Comparison of ENCODE assay signal across 22 cellular contexts in the genomic region with DNA sequence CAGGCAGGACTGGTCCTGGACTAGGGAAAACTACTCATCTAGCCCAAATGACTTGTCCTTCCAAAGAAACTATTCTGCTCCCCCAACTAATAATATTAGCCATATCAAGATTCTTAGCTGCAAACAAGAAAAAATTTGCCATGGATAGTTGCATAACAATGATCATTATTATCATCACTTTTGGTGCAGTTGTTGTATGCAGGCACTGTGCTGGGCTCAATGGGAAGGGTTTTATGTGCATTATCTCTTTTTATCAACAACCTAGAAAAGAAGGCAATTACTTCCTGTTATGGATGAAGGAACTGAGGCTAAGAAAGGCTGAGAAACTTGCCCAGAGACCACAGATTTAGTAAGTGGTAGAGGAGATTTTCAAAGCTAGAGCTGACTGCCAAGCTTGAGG. TPM values are rescaled to one million over a fixed set of nuclear protein-coding genes. Genes with fewer than 3 reads are reported as not detected.
A peak's percentile ranks its signal among the peaks of the same experiment; 100 is the strongest.
DNase-seq lines count a peak whose midpoint lies in the region; ATAC-seq, FAIRE-seq and TF ChIP-seq lines count a peak whose summit lies in the region.
"Had no signal": no experiment of that assay in that cellular context is flagged by ENCODE, and none has a peak within 500 bp of the region (broad histone marks: within the 10 kb centered on the region; RNA-seq: fewer than 3 reads in every experiment).

No MANE protein-coding gene starts in this region.

- peaks cover 60% of the 10 kb centered on the region for H3F3A ChIP-seq in PC-9 (ENCODE audit: insufficient read depth, low read depth)

- POLR2A ChIA-PET in PC-9 (lab: Charles Lee; ENCODE audit: unreplicated experiment), result no interaction called here
- POLR2A ChIA-PET in HepG2 (lab: Yijun Ruan, JAX), result interaction anchor here (1.6 kb wide), 1 partner anchor 20 kb away, joined by 3 read pairs; no protein-coding TSS in a partner anchor
- POLR2A ChIA-PET in T-cell (lab: Charles Lee), result no interaction called here

- no peaks in the 10 kb centered on the region for H3K27me3 ChIP-seq in PC-9 (ENCODE audit: insufficient read depth, low read depth)
- H3K27me3 ChIP-seq in HepG2 (ENCODE audit: control insufficient read depth in 1 of 2, insufficient read depth in 2 of 2, low read length in 2 of 2), result no peaks in the 10 kb centered on the region
- no peaks in the 10 kb centered on the region for H3K27me3 ChIP-seq in tibial artery
- no peaks in the 10 kb centered on the region for H3K27me3 ChIP-seq in brain microvascular endothelial cell (replicated peaks)

- TF ChIP-seq CTCF in PC-9 (conservative IDR thresholded peaks at IDR 0.05), result no peak
- no peak for TF ChIP-seq CTCF in HepG2 (CRISPR knock-in tag; IDR thresholded peaks at IDR 0.05)
- no peak for TF ChIP-seq CTCF in tibial artery (IDR thresholded peaks at IDR 0.05)
- no peak for TF ChIP-seq CTCF in brain microvascular endothelial cell (IDR thresholded peaks at IDR 0.05; ENCODE audit: low read depth, low read length, missing control alignments)

- 0 out of 2 replicates have a peak overlapping the region, but pooled peaks have one; percentile 9 for H3K9ac ChIP-seq in HepG2 (ENCODE audit: insufficient read depth, low read depth, low read length)
- H3K9ac ChIP-seq: parathyroid adenoma had no signal

- TF ChIP-seq RAD21 in HepG2 (CRISPR knock-in tag; IDR thresholded peaks at IDR 0.05), result no peak

- H3K4me1 ChIP-seq in PC-9 (replicated peaks; ENCODE audit: insufficient read depth) (peaks cover 77% of the 10 kb centered on the region), HepG2 (ENCODE audit: insufficient read depth, low read length) (peaks cover 66% of the 10 kb centered on the region), tibial artery (peaks cover 0 to 61% (median 35%) of the 10 kb centered on the region in 4 donors)
- H3K4me1 ChIP-seq: parathyroid adenoma had no signal

- H3K4me2 ChIP-seq in PC-9, result peak overlapping the region; percentile 50
- H3K4me2 ChIP-seq in HepG2 (ENCODE audit: low read depth, low read length), result peak overlapping the region; percentile 34; the same call in 1 of the 2 replicates

- H3K27ac Mint-ChIP-seq in T-cell, result no peak overlapping the region
- H3K27ac Mint-ChIP-seq: activated CD4-positive, alpha-beta T cell treated with anti-CD3 and anti-CD28 coated beads, Interleukin-2, amount 10 ng/mL, durations not matched to agents 24 days and 14 days; activated naive CD8-positive, alpha-beta T cell treated with anti-CD3 and anti-CD28 coated beads, Interleukin-2, amount 50 U/mL, for 24 hours; HFFc6; mesothelial cell of epicardium had no signal

- no peaks in the 10 kb centered on the region for H3K9me2 ChIP-seq in PC-9 (ENCODE audit: insufficient read depth)

- CTCF ChIA-PET in PC-9 (lab: Charles Lee) (interaction anchor here (0.7 kb wide), 1 partner anchor 20 kb away, joined by 5 read pairs; the partner anchor contains the start of gene MEGF9), HepG2 (lab: Yijun Ruan, JAX; ENCODE audit: low intra/inter-chr PET ratio, low total read pairs) (no interaction called here), T-cell (lab: Charles Lee) (no interaction called here)

- no peaks in the 10 kb centered on the region for H3K36me3 Mint-ChIP-seq in T-cell
- H3K36me3 Mint-ChIP-seq: mesothelial cell of epicardium; natural killer cell treated with Interleukin-12 subunit alpha and Interleukin-12 subunit beta and Interleukin-15 and Interleukin-18, amount 100 ng/mL, for 72 hours had no signal

- DNase-seq in NOMO-1 (lab: John Stamatoyannopoulos, UW; ENCODE audit: unreplicated experiment in 2 of 2) (peak; percentile 20 to 36), NOMO-1 treated with dmso at 0.1 percent for 144 hours (lab: John Stamatoyannopoulos, UW; ENCODE audit: unreplicated experiment) (no peak), PC-9 (no peak), HepG2 (ENCODE audit: low spot score) (no peak), tibial artery (no peak), T-cell (no peak), brain microvascular endothelial cell (no peak)
- DNase-seq: activated CD4-positive, alpha-beta T cell treated with anti-CD3 and anti-CD28 coated beads, Interleukin-2, amount 10 ng/mL, durations not matched to agents 24 days and 14 days; activated effector memory CD4-positive, alpha-beta T cell treated with Interleukin-2 at 50 U/mL for 16 hours; activated naive CD8-positive, alpha-beta T cell treated with anti-CD3 and anti-CD28 coated beads, Interleukin-2, amount 50 U/mL, for 24 hours; HFFc6; NCI-H1105; NCI-H526 treated with DMSO at 0.1 percent for 48 hours; stimulated activated CD4-positive, alpha-beta T cell treated with anti-CD3 and anti-CD28 coated beads, Interleukin-1b, Interleukin-23, amount 100 ng/mL, for 48 hours; stimulated activated naive CD8-positive, alpha-beta T cell treated with anti-CD3 and anti-CD28 coated beads, Interleukin-15, Interleukin-2, amounts not matched to agents 100 U/mL and 50 U/mL, for 24 hours had no signal

- H3K4me3 ChIP-seq in PC-9, result no peak overlapping the region
- no peak overlapping the region for H3K4me3 ChIP-seq in HepG2 (replicated peaks in 1 of 3; ENCODE audit: insufficient read depth in 1 of 3, low read depth in 2 of 3, low read length in 3 of 3)
- no peak overlapping the region for H3K4me3 ChIP-seq in tibial artery
- no peak overlapping the region for H3K4me3 ChIP-seq in brain microvascular endothelial cell (ENCODE audit: low read depth, low read length)

- ATAC-seq in HepG2 (no peak), HG03354 (IDR thresholded peaks at IDR 0.05; ENCODE audit: poor library complexity, severe bottlenecking, unreplicated experiment) (no peak), T-cell (replicated peaks in 1 of 4) (no peak)
- ATAC-seq: activated naive CD8-positive, alpha-beta T cell treated with anti-CD3 and anti-CD28 coated beads, Interleukin-2, amount 50 U/mL, for 24 hours; stimulated activated naive CD8-positive, alpha-beta T cell treated with anti-CD3 and anti-CD28 coated beads, Interleukin-15, Interleukin-2, amounts not matched to agents 100 U/mL and 50 U/mL, for 24 hours had no signal

- no peak for TF ChIP-seq POLR2A in HepG2 (IDR thresholded peaks at IDR 0.05; ENCODE audit: insufficient read depth in 1 of 2, low read depth in 2 of 2, low read length in 2 of 2)

- in situ Hi-C loops in HepG2 (cut with HindIII; ENCODE audit: extremely low pct_ligation_motif_present, low pct_unique_long_range_greater_than_20kb), result loop anchor here (5.0 kb wide), 1 partner anchor 112 kb away; no protein-coding TSS in a partner anchor
- in situ Hi-C loops in brain microvascular endothelial cell (cut with HindIII; ENCODE audit: low pct_ligation_motif_present, low sequenced_read_pairs), result no loop called here

- H4K20me1 ChIP-seq in PC-9 (ENCODE audit: insufficient read depth) (no peaks in the 10 kb centered on the region), HepG2 (ENCODE audit: insufficient read depth, low read length) (no peaks in the 10 kb centered on the region)

- H3K4me3 Mint-ChIP-seq in T-cell, result no peak overlapping the region
- H3K4me3 Mint-ChIP-seq: activated CD4-positive, alpha-beta T cell treated with anti-CD3 and anti-CD28 coated beads, Interleukin-2, amount 10 ng/mL, durations not matched to agents 24 days and 14 days; activated naive CD8-positive, alpha-beta T cell treated with anti-CD3 and anti-CD28 coated beads, Interleukin-2, amount 50 U/mL, for 24 hours; HFFc6; mesothelial cell of epicardium; natural killer cell treated with Interleukin-12 subunit alpha and Interleukin-12 subunit beta and Interleukin-15 and Interleukin-18, amount 100 ng/mL, for 72 hours had no signal

- H3K9me3 ChIP-seq in PC-9 (ENCODE audit: insufficient read depth, low read depth) (no peaks in the 10 kb centered on the region), HepG2 (ENCODE audit: low read length) (no peaks in the 10 kb centered on the region), tibial artery (no peaks in the 10 kb centered on the region)

- H2AFZ ChIP-seq in PC-9, result no peak overlapping the region; the same call in 1 of the 2 replicates
- H2AFZ ChIP-seq in HepG2 (ENCODE audit: low read length), result no peak overlapping the region
- H2AFZ ChIP-seq: parathyroid adenoma had no signal

- intact Hi-C loops in PC-9 (cut with micrococcal nuclease; ENCODE audit: unreplicated experiment) (loop anchor here (1.0 to 10.0 kb wide), 3 partner anchors 50 to 550 kb away; no protein-coding TSS in a partner anchor), HepG2 (cut with micrococcal nuclease; ENCODE audit: unreplicated experiment) (loop anchor here (5.0 kb wide), 1 partner anchor 117 kb away; no protein-coding TSS in a partner anchor), tibial artery (cut with DNase I; ENCODE audit: low total_unique reads) (no loop called here)

- no peak for TF ChIP-seq EP300 in HepG2 (IDR thresholded peaks at IDR 0.05; ENCODE audit: low read depth in 2 of 2, low read length in 2 of 2)
- TF ChIP-seq EP300 in HepG2 (CRISPR knock-in tag; IDR thresholded peaks at IDR 0.05; ENCODE audit: borderline replicate concordance), result no peak

- no peak for FAIRE-seq in HepG2 (lab: Jason Lieb, UNC)
- FAIRE-seq: endothelial cell of umbilical vein, urothelium cell line had no signal

- peaks cover 0 to 8% (median 3%) of the 10 kb centered on the region in 3 donors for H3K4me1 Mint-ChIP-seq in T-cell
- H3K4me1 Mint-ChIP-seq: activated naive CD8-positive, alpha-beta T cell treated with anti-CD3 and anti-CD28 coated beads, Interleukin-2, amount 50 U/mL, for 24 hours; mesothelial cell of epicardium had no signal

- H3K27me3 Mint-ChIP-seq in T-cell, result no peaks in the 10 kb centered on the region
- H3K27me3 Mint-ChIP-seq: activated CD4-positive, alpha-beta T cell treated with anti-CD3 and anti-CD28 coated beads, Interleukin-2, amount 10 ng/mL, durations not matched to agents 24 days and 14 days; activated naive CD8-positive, alpha-beta T cell treated with anti-CD3 and anti-CD28 coated beads, Interleukin-2, amount 50 U/mL, for 24 hours; natural killer cell treated with Interleukin-12 subunit alpha and Interleukin-12 subunit beta and Interleukin-15 and Interleukin-18, amount 100 ng/mL, for 72 hours had no signal

- H3K9me3 Mint-ChIP-seq in T-cell, result no peaks in the 10 kb centered on the region
- H3K9me3 Mint-ChIP-seq: activated CD4-positive, alpha-beta T cell treated with anti-CD3 and anti-CD28 coated beads, Interleukin-2, amount 10 ng/mL, durations not matched to agents 24 days and 14 days; activated naive CD8-positive, alpha-beta T cell treated with anti-CD3 and anti-CD28 coated beads, Interleukin-2, amount 50 U/mL, for 24 hours; HFFc6; mesothelial cell of epicardium; natural killer cell treated with Interleukin-12 subunit alpha and Interleukin-12 subunit beta and Interleukin-15 and Interleukin-18, amount 100 ng/mL, for 72 hours had no signal

- H3K79me2 ChIP-seq in PC-9 (ENCODE audit: low read depth) (no peaks in the 10 kb centered on the region), HepG2 (ENCODE audit: insufficient read depth, low read length) (no peaks in the 10 kb centered on the region)
- H3K79me2 ChIP-seq: parathyroid adenoma had no signal

- H3K27ac ChIP-seq in PC-9 (peak overlapping the region; percentile 94), HepG2 (ENCODE audit: extremely low read length, insufficient read depth, low read length) (peak overlapping the region; percentile 65), tibial artery (peak overlapping the region; percentile 63 to 74), brain microvascular endothelial cell (no peak overlapping the region)
- H3K27ac ChIP-seq: 22Rv1, parathyroid adenoma had no signal

- H3K36me3 ChIP-seq in PC-9 (ENCODE audit: low read depth), result no peaks in the 10 kb centered on the region
- no peaks in the 10 kb centered on the region for H3K36me3 ChIP-seq in HepG2 (replicated peaks in 1 of 2; ENCODE audit: control insufficient read depth in 1 of 2, insufficient read depth in 2 of 2, low read length in 2 of 2)
- H3K36me3 ChIP-seq in tibial artery, result no peaks in the 10 kb centered on the region
- H3K36me3 ChIP-seq in brain microvascular endothelial cell (replicated peaks), result no peaks in the 10 kb centered on the region

- no TSS peak for BruUV-seq in PC-9 (replicated peaks; lab: Mats Ljungman, UMichigan)
- BruUV-seq in HepG2 (replicated peaks; lab: Mats Ljungman, UMichigan), result no TSS peak

RNA-seq across cellular contexts. Expression of gene MEGF9, which starts 20.3 kb away (rescaled TPM):
- 30.3 and 35.7 TPM in 2 replicates for total RNA-seq in PC-9 (2021)
- total RNA-seq in HepG2 (2016; rRNA removed; fragmentation: Illumina TruSeq; extraction: Trizol), result 3.1 and 3.3 TPM in 2 replicates
- 0.71 and 0.88 TPM in 2 replicates for total RNA-seq in HepG2 (2016; cell fraction: cytosol; rRNA removed; fragmentation: Illumina TruSeq; extraction: Trizol; ENCODE audit: low read depth)
- 3.1 and 3.7 TPM in 2 replicates for total RNA-seq in HepG2 (2016; cell fraction: insoluble cytoplasmic fraction; rRNA removed; fragmentation: Illumina TruSeq; extraction: Trizol)
- total RNA-seq in HepG2 (2016; cell fraction: membrane; rRNA removed; fragmentation: Illumina TruSeq; extraction: Trizol), result 4.3 and 4.5 TPM in 2 replicates
- 3.8 and 3.9 TPM in 2 replicates for total RNA-seq in HepG2 (2016; cell fraction: nucleus; rRNA removed; fragmentation: Illumina TruSeq; extraction: Trizol)
- polyA plus RNA-seq in HepG2 (2011; rRNA removed), result 3.3 and 3.6 TPM in 2 replicates
- polyA plus RNA-seq in HepG2 (2011; cell fraction: cytosol; rRNA removed), result 1.7 and 3.4 TPM in 2 replicates
- polyA plus RNA-seq in HepG2 (2011; cell fraction: nucleus; rRNA removed), result 0.82 and 1.6 TPM in 2 replicates
- 6.3 and 6.4 TPM in 2 replicates for polyA plus RNA-seq in HepG2 (2012)
- 0.44 and 0.52 TPM in 2 replicates for polyA plus RNA-seq in HepG2 (2016; cell fraction: cytosol; fragmentation: Illumina TruSeq; extraction: Trizol; ENCODE audit: low read depth)
- polyA plus RNA-seq in HepG2 (2016; cell fraction: insoluble cytoplasmic fraction; fragmentation: Illumina TruSeq; extraction: Trizol; ENCODE audit: low read depth), result 3.5 and 4.3 TPM in 2 replicates
- 2.7 and 2.9 TPM in 2 replicates for polyA plus RNA-seq in HepG2 (2016; cell fraction: membrane; fragmentation: Illumina TruSeq; extraction: Trizol; ENCODE audit: low read depth)
- polyA plus RNA-seq in HepG2 (2016; cell fraction: nucleus; fragmentation: Illumina TruSeq; extraction: Trizol; ENCODE audit: insufficient read depth, low read depth), result 4.6 and 4.7 TPM in 2 replicates
- polyA minus RNA-seq in HepG2 (2011; rRNA and poly(A)+ RNA removed; ENCODE audit: low replicate concordance), result 2.5 and 6.5 TPM in 2 replicates
- polyA minus RNA-seq in HepG2 (2011; cell fraction: cytosol; rRNA and poly(A)+ RNA removed), result 4.0 and 5.0 TPM in 2 replicates
- polyA minus RNA-seq in HepG2 (2011; cell fraction: nucleus; rRNA and poly(A)+ RNA removed), result 1.9 and 4.0 TPM in 2 replicates
- 10 to 100 TPM; 10.4 to 15.5 (median 11.3) TPM for total RNA-seq in T-cell

RNA-seq across cellular contexts. Expression of gene FBXW2, which starts 58.6 kb away (rescaled TPM):
- total RNA-seq in PC-9 (2021) (69.6 and 77.7 TPM in 2 replicates), HepG2 (2016; rRNA removed; fragmentation: Illumina TruSeq; extraction: Trizol) (43.1 and 55.2 TPM in 2 replicates), T-cell (10 to 100 TPM; 70.3 to 78.3 (median 74.3) TPM)
- 13.6 and 16.4 TPM in 2 replicates for total RNA-seq in HepG2 (2016; cell fraction: cytosol; rRNA removed; fragmentation: Illumina TruSeq; extraction: Trizol; ENCODE audit: low read depth)
- total RNA-seq in HepG2 (2016; cell fraction: insoluble cytoplasmic fraction; rRNA removed; fragmentation: Illumina TruSeq; extraction: Trizol), result 46.9 and 47.7 TPM in 2 replicates
- total RNA-seq in HepG2 (2016; cell fraction: membrane; rRNA removed; fragmentation: Illumina TruSeq; extraction: Trizol), result 41.5 and 42.1 TPM in 2 replicates
- total RNA-seq in HepG2 (2016; cell fraction: nucleus; rRNA removed; fragmentation: Illumina TruSeq; extraction: Trizol), result 48.1 and 51.0 TPM in 2 replicates
- 30.9 and 35.4 TPM in 2 replicates for polyA plus RNA-seq in HepG2 (2011; rRNA removed)
- polyA plus RNA-seq in HepG2 (2011; cell fraction: cytosol; rRNA removed), result 23.4 and 28.9 TPM in 2 replicates
- polyA plus RNA-seq in HepG2 (2011; cell fraction: nucleus; rRNA removed), result 30.6 and 35.1 TPM in 2 replicates
- polyA plus RNA-seq in HepG2 (2012), result 20.7 and 22.2 TPM in 2 replicates
- 17.7 and 25.1 TPM in 2 replicates for polyA plus RNA-seq in HepG2 (2016; cell fraction: cytosol; fragmentation: Illumina TruSeq; extraction: Trizol; ENCODE audit: low read depth)
- 47.5 and 52.1 TPM in 2 replicates for polyA plus RNA-seq in HepG2 (2016; cell fraction: insoluble cytoplasmic fraction; fragmentation: Illumina TruSeq; extraction: Trizol; ENCODE audit: low read depth)
- polyA plus RNA-seq in HepG2 (2016; cell fraction: membrane; fragmentation: Illumina TruSeq; extraction: Trizol; ENCODE audit: low read depth), result 40.6 and 40.8 TPM in 2 replicates
- polyA plus RNA-seq in HepG2 (2016; cell fraction: nucleus; fragmentation: Illumina TruSeq; extraction: Trizol; ENCODE audit: insufficient read depth, low read depth), result 68.4 and 72.5 TPM in 2 replicates
- polyA minus RNA-seq in HepG2 (2011; rRNA and poly(A)+ RNA removed; ENCODE audit: low replicate concordance), result 26.3 and 75.5 TPM in 2 replicates
- 16.9 and 17.3 TPM in 2 replicates for polyA minus RNA-seq in HepG2 (2011; cell fraction: cytosol; rRNA and poly(A)+ RNA removed)
- polyA minus RNA-seq in HepG2 (2011; cell fraction: nucleus; rRNA and poly(A)+ RNA removed), result 62.8 and 65.0 TPM in 2 replicates

Comparison
In these comparisons a context has a peak if more than half of its experiments do, and no peak if none do; other contexts are left out.
1. DNase-seq: peak in NOMO-1 (2 of 2); none in NOMO-1 treated with dmso at 0.1 percent for 144 hours (single experiment), PC-9 (0 of 2), HepG2 (single experiment), tibial artery (0 of 2), T-cell (0 of 34) and brain microvascular endothelial cell (single experiment).